27 cellular contexts compared by ENCODE assay signal in genomic region chr22:28835630-28836189, GRCh38.
"Had no signal": no experiment of that assay in that cellular context is flagged by ENCODE, and none has a peak within 500 bp of the region (broad histone marks: within the 10 kb centered on the region; RNA-seq: fewer than 3 reads in every experiment).

No MANE protein-coding gene starts in this region.

- DNase-seq: central memory CD4-positive, alpha-beta T cell; effector CD8-positive, alpha-beta T cell; endodermal cell; esophagus squamous epithelium; foreskin melanocyte; hypothalamus; immature natural killer cell; islet precursor cell; left lung; natural killer cell; posterior cingulate gyrus; psoas muscle; right cardiac atrium; sigmoid colon; stimulated activated CD4-positive, alpha-beta T cell treated with anti-CD3 and anti-CD28 coated beads, Interleukin-15, amount 100 ng/mL, for 24 hours; stimulated activated CD4-positive, alpha-beta T cell treated with anti-CD3 and anti-CD28 coated beads, Interleukin-2, amount 100 ng/mL, for 48 hours; stimulated activated naive B cell treated with anti-CD40 and anti-IgM and Interleukin-4, amounts not matched to agents 10 μg/mL and 1 μg/mL and 100 μg/mL, for 72 hours had no signal

- H3K9me3 ChIP-seq: esophagus squamous epithelium, left lung, ovary, psoas muscle, sigmoid colon, thoracic aorta, tibial nerve, upper lobe of left lung had no signal

- H3K36me3 Mint-ChIP-seq: natural killer cell had no signal

- H3K27me3 Mint-ChIP-seq: dendritic cell treated with granulocyte-macrophage colony-stimulating factor and Interleukin-4, amounts not matched to agents 40 ng/mL and 50 ng/mL, for 4 days; stimulated activated naive B cell treated with anti-CD40 and anti-IgM and Interleukin-4, amounts not matched to agents 10 μg/mL and 1 μg/mL and 100 μg/mL, for 72 hours; stimulated activated naive CD8-positive, alpha-beta T cell treated with anti-CD3 and anti-CD28 coated beads, Interleukin-15, Interleukin-2, amounts not matched to agents 100 ng/mL and 50 ng/mL, for 24 hours had no signal

- H3K27ac Mint-ChIP-seq: dendritic cell treated with granulocyte-macrophage colony-stimulating factor and Interleukin-4, amounts not matched to agents 40 ng/mL and 50 ng/mL, for 4 days; endodermal cell; immature natural killer cell; natural killer cell; stimulated activated naive CD8-positive, alpha-beta T cell treated with anti-CD3 and anti-CD28 coated beads, Interleukin-15, Interleukin-2, amounts not matched to agents 100 ng/mL and 50 ng/mL, for 24 hours had no signal

- FAIRE-seq: colon, endothelial cell of umbilical vein, urothelium cell line had no signal

- H3K9me3 Mint-ChIP-seq: dendritic cell treated with granulocyte-macrophage colony-stimulating factor and Interleukin-4, amounts not matched to agents 40 ng/mL and 50 ng/mL, for 4 days; endodermal cell; immature natural killer cell; natural killer cell; stimulated activated naive B cell treated with anti-CD40 and anti-IgM and Interleukin-4, amounts not matched to agents 10 μg/mL and 1 μg/mL and 100 μg/mL, for 72 hours; stimulated activated naive CD8-positive, alpha-beta T cell treated with anti-CD3 and anti-CD28 coated beads, Interleukin-15, Interleukin-2, amounts not matched to agents 100 ng/mL and 50 ng/mL, for 24 hours had no signal

- H3K27me3 ChIP-seq: esophagus squamous epithelium, left lung, ovary, sigmoid colon, tibial nerve, upper lobe of left lung had no signal

- H3K4me3 ChIP-seq: esophagus squamous epithelium, left lung, ovary, psoas muscle, sigmoid colon, skin epidermis, thoracic aorta, tibial nerve, upper lobe of left lung had no signal

- H3K36me3 ChIP-seq: left lung, ovary, thoracic aorta, upper lobe of left lung had no signal

- H3K4me3 Mint-ChIP-seq: dendritic cell treated with granulocyte-macrophage colony-stimulating factor and Interleukin-4, amounts not matched to agents 40 ng/mL and 50 ng/mL, for 4 days; endodermal cell; immature natural killer cell; natural killer cell; stimulated activated naive B cell treated with anti-CD40 and anti-IgM and Interleukin-4, amounts not matched to agents 10 μg/mL and 1 μg/mL and 100 μg/mL, for 72 hours; stimulated activated naive CD8-positive, alpha-beta T cell treated with anti-CD3 and anti-CD28 coated beads, Interleukin-15, Interleukin-2, amounts not matched to agents 100 ng/mL and 50 ng/mL, for 24 hours had no signal

- ATAC-seq: left lung; natural killer cell; psoas muscle; stimulated activated naive B cell treated with anti-CD40 and anti-IgM and Interleukin-4, amounts not matched to agents 10 μg/mL and 1 μg/mL and 100 μg/mL, for 72 hours had no signal

- H3K4me1 ChIP-seq: esophagus squamous epithelium, left lung, psoas muscle, sigmoid colon, upper lobe of left lung had no signal

- H3K4me1 Mint-ChIP-seq: endodermal cell had no signal

- H3K27ac ChIP-seq: esophagus squamous epithelium, left lung, ovary, psoas muscle, sigmoid colon, skin epidermis, thoracic aorta, tibial nerve, upper lobe of left lung had no signal
